3 cellular contexts compared by ENCODE assay signal in the genomic region with DNA sequence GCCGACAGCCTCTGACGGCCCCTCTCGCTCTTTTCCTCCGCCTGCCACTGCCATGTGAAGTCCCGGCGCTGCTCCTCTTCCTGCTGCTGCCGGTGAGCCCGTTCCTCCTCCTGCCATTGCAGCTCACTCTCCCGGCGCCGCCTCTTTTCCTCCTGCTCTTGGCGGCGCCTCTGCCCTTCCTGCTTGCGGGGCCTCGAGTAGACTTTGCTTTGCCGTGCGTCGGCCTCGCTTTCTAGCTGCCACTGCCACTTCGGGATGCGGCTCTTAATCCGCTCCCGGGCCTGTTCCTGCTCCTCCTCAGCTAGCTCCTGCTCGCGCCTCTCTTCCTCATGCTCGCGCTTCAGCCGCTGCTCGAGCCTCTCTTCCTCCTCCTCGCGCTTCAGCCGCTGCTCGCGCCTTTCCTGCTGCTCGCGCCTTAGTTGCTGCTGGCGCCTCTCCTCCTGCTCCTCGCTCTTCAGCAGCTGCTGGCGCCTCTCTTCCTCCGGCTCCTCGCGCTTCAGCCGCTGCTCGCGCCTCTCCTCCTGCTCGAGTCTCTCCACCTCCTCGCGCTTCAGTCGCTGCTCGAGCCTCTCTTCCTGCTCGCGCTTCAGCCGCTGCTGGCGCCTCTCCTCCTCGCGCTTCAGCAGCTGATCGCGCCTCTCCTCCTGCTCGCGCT.
TF ChIP-seq lines count a peak whose summit lies in the region.

No MANE protein-coding gene starts in this region.

TF ChIP-seq in HEK293, 187 proteins besides CTCF, POLR2A, EP300 and RAD21 (continues in another document):
- TF ChIP-seq ZNF624 (tag by site-specific recombination; IDR thresholded peaks at IDR 0.05) (no peak), ZNF510 (tag by site-specific recombination; IDR thresholded peaks at IDR 0.05; ENCODE audit: insufficient replicate concordance) (no peak), ZNF423 (tag by site-specific recombination; IDR thresholded peaks at IDR 0.05) (no peak), ZNF560 (tag by site-specific recombination; IDR thresholded peaks at IDR 0.05; ENCODE audit: borderline replicate concordance) (0 out of 2 replicates have a peak, but pooled peaks have one; percentile 2), FEZF1 (tag by site-specific recombination; IDR thresholded peaks at IDR 0.05) (peak; percentile 47), GLIS1 (tag by site-specific recombination; IDR thresholded peaks at IDR 0.05) (no peak), ZNF518A (tag by site-specific recombination; conservative IDR thresholded peaks at IDR 0.05; ENCODE audit: low read depth) (no peak), ZNF530 (tag by site-specific recombination; IDR thresholded peaks at IDR 0.05; ENCODE audit: low read depth) (no peak), ZNF239 (tag by site-specific recombination; IDR thresholded peaks at IDR 0.05) (no peak), ZNF571 (tag by site-specific recombination; IDR thresholded peaks at IDR 0.05) (no peak), ZBTB17 (tag by site-specific recombination; IDR thresholded peaks at IDR 0.05) (no peak; the same call in 1 of the 2 replicates), KLF1 (tag by site-specific recombination; IDR thresholded peaks at IDR 0.05) (no peak), ZNF426 (tag by site-specific recombination; IDR thresholded peaks at IDR 0.05) (no peak), ZNF837 (tag by site-specific recombination; IDR thresholded peaks at IDR 0.05) (no peak)
- TF ChIP-seq, protein P1, sequence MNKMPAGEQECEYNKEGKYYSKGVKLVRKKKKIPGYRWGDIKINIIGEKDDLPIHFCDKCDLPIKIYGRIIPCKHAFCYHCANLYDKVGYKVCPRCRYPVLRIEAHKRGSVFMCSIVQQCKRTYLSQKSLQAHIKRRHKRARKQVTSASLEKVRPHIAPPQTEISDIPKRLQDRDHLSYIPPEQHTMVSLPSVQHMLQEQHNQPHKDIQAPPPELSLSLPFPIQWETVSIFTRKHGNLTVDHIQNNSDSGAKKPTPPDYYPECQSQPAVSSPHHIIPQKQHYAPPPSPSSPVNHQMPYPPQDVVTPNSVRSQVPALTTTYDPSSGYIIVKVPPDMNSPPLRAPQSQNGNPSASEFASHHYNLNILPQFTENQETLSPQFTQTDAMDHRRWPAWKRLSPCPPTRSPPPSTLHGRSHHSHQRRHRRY (tag by site-specific recombination; IDR thresholded peaks at IDR 0.05): peak; percentile 37; the same call in 1 of the 2 replicates

TF ChIP-seq in SK-N-SH treated with all-trans-retinoic acid at 6 μM for 48 hours, 23 proteins besides CTCF, POLR2A, EP300 and RAD21:
- TF ChIP-seq ZFP3 (CRISPR knock-in tag; IDR thresholded peaks at IDR 0.05) (no peak), CSRNP3 (CRISPR knock-in tag; IDR thresholded peaks at IDR 0.05) (no peak), BACH2 (CRISPR knock-in tag; IDR thresholded peaks at IDR 0.05; ENCODE audit: borderline replicate concordance) (no peak), PPARA (CRISPR knock-in tag; IDR thresholded peaks at IDR 0.05; ENCODE audit: borderline replicate concordance) (no peak), TOX (CRISPR knock-in tag; IDR thresholded peaks at IDR 0.05; ENCODE audit: borderline replicate concordance) (no peak), ESRRG (CRISPR knock-in tag; IDR thresholded peaks at IDR 0.05) (no peak), GLIS3 (CRISPR knock-in tag; IDR thresholded peaks at IDR 0.05) (no peak)

TF ChIP-seq in H1, 55 proteins besides CTCF, POLR2A, EP300 and RAD21:
- TF ChIP-seq GABPA (IDR thresholded peaks at IDR 0.05; ENCODE audit: borderline replicate concordance, insufficient read depth, low read length) (no peak), RXRA (IDR thresholded peaks at IDR 0.05; ENCODE audit: insufficient read depth, low read depth, low read length) (no peak), HDAC6 (IDR thresholded peaks at IDR 0.05; ENCODE audit: low read depth, low read length) (no peak), NRF1 (IDR thresholded peaks at IDR 0.05; ENCODE audit: low read depth, low read length) (no peak), NANOG (IDR thresholded peaks at IDR 0.05; ENCODE audit: insufficient read depth, low read depth, low read length, poor library complexity, severe bottlenecking) (no peak), CREB1 (IDR thresholded peaks at IDR 0.05) (no peak), PHF8 (conservative IDR thresholded peaks at IDR 0.05; ENCODE audit: low read depth, low read length) (no peak), SAP30 (IDR thresholded peaks at IDR 0.05; ENCODE audit: insufficient read depth, insufficient replicate concordance, low read length) (no peak), SP4 (IDR thresholded peaks at IDR 0.05; ENCODE audit: low read length) (no peak), CBX5 (IDR thresholded peaks at IDR 0.05; ENCODE audit: low read depth, low read length) (no peak), HDAC2 (IDR thresholded peaks at IDR 0.05; ENCODE audit: borderline replicate concordance in 1 of 2, low read depth in 2 of 2, low read length in 2 of 2) (no peak), ASH2L (IDR thresholded peaks at IDR 0.05; ENCODE audit: low read length) (no peak), FOSL1 (IDR thresholded peaks at IDR 0.05; ENCODE audit: insufficient read depth, low read depth, low read length) (no peak), GTF2F1 (IDR thresholded peaks at IDR 0.05; ENCODE audit: borderline replicate concordance, low read depth, low read length) (no peak), CEBPB (IDR thresholded peaks at IDR 0.05; ENCODE audit: low read depth, low read length) (no peak), ZNF274 (IDR thresholded peaks at IDR 0.05; ENCODE audit: borderline replicate concordance, extremely low read depth, low read length) (no peak), RFX5 (IDR thresholded peaks at IDR 0.05; ENCODE audit: borderline replicate concordance, low read depth, low read length) (no peak), TBP (IDR thresholded peaks at IDR 0.05; ENCODE audit: low read depth, low read length) (no peak), MAFK (IDR thresholded peaks at IDR 0.05; ENCODE audit: low read depth, low read length) (no peak), POU5F1 (IDR thresholded peaks at IDR 0.05; ENCODE audit: low read depth, low read length) (no peak), MAX (IDR thresholded peaks at IDR 0.05) (peak; percentile 34; the same call in 1 of the 2 replicates), SUZ12 (IDR thresholded peaks at IDR 0.05; ENCODE audit: low read length) (peak; percentile 82), POLR2AphosphoS5 (IDR thresholded peaks at IDR 0.05; ENCODE audit: low read depth, low read length) (no peak), KDM1A (IDR thresholded peaks at IDR 0.05; ENCODE audit: borderline replicate concordance, low read length) (no peak), JUN (IDR thresholded peaks at IDR 0.05; ENCODE audit: low read depth, low read length) (no peak), EZH2 (IDR thresholded peaks at IDR 0.05; ENCODE audit: low read depth, low read length, severe bottlenecking) (peak; percentile 89), SP1 (IDR thresholded peaks at IDR 0.05; ENCODE audit: low read depth, low read length) (no peak), EGR1 (IDR thresholded peaks at IDR 0.05; ENCODE audit: borderline replicate concordance, low read depth, low read length) (no peak), SIN3A (conservative IDR thresholded peaks at IDR 0.05 in 1 of 2, IDR thresholded peaks at IDR 0.05 in 1 of 2; ENCODE audit: low read depth in 1 of 2, low read length in 2 of 2) (no peak), RNF2 (IDR thresholded peaks at IDR 0.05; ENCODE audit: borderline replicate concordance, low read depth, low read length, missing control alignments, poor library complexity, severe bottlenecking) (no peak), CTBP2 (IDR thresholded peaks at IDR 0.05; ENCODE audit: borderline replicate concordance, insufficient read depth, insufficient read length, low read length) (no peak)
- TF ChIP-seq, protein P2, sequence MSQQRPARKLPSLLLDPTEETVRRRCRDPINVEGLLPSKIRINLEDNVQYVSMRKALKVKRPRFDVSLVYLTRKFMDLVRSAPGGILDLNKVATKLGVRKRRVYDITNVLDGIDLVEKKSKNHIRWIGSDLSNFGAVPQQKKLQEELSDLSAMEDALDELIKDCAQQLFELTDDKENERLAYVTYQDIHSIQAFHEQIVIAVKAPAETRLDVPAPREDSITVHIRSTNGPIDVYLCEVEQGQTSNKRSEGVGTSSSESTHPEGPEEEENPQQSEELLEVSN (IDR thresholded peaks at IDR 0.05): peak; percentile 76
- TF ChIP-seq, protein P3, sequence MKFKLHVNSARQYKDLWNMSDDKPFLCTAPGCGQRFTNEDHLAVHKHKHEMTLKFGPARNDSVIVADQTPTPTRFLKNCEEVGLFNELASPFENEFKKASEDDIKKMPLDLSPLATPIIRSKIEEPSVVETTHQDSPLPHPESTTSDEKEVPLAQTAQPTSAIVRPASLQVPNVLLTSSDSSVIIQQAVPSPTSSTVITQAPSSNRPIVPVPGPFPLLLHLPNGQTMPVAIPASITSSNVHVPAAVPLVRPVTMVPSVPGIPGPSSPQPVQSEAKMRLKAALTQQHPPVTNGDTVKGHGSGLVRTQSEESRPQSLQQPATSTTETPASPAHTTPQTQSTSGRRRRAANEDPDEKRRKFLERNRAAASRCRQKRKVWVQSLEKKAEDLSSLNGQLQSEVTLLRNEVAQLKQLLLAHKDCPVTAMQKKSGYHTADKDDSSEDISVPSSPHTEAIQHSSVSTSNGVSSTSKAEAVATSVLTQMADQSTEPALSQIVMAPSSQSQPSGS (IDR thresholded peaks at IDR 0.05; ENCODE audit: low read length): no peak
- TF ChIP-seq, protein P4, sequence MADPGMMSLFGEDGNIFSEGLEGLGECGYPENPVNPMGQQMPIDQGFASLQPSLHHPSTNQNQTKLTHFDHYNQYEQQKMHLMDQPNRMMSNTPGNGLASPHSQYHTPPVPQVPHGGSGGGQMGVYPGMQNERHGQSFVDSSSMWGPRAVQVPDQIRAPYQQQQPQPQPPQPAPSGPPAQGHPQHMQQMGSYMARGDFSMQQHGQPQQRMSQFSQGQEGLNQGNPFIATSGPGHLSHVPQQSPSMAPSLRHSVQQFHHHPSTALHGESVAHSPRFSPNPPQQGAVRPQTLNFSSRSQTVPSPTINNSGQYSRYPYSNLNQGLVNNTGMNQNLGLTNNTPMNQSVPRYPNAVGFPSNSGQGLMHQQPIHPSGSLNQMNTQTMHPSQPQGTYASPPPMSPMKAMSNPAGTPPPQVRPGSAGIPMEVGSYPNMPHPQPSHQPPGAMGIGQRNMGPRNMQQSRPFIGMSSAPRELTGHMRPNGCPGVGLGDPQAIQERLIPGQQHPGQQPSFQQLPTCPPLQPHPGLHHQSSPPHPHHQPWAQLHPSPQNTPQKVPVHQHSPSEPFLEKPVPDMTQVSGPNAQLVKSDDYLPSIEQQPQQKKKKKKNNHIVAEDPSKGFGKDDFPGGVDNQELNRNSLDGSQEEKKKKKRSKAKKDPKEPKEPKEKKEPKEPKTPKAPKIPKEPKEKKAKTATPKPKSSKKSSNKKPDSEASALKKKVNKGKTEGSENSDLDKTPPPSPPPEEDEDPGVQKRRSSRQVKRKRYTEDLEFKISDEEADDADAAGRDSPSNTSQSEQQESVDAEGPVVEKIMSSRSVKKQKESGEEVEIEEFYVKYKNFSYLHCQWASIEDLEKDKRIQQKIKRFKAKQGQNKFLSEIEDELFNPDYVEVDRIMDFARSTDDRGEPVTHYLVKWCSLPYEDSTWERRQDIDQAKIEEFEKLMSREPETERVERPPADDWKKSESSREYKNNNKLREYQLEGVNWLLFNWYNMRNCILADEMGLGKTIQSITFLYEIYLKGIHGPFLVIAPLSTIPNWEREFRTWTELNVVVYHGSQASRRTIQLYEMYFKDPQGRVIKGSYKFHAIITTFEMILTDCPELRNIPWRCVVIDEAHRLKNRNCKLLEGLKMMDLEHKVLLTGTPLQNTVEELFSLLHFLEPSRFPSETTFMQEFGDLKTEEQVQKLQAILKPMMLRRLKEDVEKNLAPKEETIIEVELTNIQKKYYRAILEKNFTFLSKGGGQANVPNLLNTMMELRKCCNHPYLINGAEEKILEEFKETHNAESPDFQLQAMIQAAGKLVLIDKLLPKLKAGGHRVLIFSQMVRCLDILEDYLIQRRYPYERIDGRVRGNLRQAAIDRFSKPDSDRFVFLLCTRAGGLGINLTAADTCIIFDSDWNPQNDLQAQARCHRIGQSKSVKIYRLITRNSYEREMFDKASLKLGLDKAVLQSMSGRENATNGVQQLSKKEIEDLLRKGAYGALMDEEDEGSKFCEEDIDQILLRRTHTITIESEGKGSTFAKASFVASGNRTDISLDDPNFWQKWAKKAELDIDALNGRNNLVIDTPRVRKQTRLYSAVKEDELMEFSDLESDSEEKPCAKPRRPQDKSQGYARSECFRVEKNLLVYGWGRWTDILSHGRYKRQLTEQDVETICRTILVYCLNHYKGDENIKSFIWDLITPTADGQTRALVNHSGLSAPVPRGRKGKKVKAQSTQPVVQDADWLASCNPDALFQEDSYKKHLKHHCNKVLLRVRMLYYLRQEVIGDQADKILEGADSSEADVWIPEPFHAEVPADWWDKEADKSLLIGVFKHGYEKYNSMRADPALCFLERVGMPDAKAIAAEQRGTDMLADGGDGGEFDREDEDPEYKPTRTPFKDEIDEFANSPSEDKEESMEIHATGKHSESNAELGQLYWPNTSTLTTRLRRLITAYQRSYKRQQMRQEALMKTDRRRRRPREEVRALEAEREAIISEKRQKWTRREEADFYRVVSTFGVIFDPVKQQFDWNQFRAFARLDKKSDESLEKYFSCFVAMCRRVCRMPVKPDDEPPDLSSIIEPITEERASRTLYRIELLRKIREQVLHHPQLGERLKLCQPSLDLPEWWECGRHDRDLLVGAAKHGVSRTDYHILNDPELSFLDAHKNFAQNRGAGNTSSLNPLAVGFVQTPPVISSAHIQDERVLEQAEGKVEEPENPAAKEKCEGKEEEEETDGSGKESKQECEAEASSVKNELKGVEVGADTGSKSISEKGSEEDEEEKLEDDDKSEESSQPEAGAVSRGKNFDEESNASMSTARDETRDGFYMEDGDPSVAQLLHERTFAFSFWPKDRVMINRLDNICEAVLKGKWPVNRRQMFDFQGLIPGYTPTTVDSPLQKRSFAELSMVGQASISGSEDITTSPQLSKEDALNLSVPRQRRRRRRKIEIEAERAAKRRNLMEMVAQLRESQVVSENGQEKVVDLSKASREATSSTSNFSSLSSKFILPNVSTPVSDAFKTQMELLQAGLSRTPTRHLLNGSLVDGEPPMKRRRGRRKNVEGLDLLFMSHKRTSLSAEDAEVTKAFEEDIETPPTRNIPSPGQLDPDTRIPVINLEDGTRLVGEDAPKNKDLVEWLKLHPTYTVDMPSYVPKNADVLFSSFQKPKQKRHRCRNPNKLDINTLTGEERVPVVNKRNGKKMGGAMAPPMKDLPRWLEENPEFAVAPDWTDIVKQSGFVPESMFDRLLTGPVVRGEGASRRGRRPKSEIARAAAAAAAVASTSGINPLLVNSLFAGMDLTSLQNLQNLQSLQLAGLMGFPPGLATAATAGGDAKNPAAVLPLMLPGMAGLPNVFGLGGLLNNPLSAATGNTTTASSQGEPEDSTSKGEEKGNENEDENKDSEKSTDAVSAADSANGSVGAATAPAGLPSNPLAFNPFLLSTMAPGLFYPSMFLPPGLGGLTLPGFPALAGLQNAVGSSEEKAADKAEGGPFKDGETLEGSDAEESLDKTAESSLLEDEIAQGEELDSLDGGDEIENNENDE (IDR thresholded peaks at IDR 0.05; ENCODE audit: insufficient replicate concordance, low read length): no peak
